Comparison of ENCODE assay signal across 20 cellular contexts in the genomic region with DNA sequence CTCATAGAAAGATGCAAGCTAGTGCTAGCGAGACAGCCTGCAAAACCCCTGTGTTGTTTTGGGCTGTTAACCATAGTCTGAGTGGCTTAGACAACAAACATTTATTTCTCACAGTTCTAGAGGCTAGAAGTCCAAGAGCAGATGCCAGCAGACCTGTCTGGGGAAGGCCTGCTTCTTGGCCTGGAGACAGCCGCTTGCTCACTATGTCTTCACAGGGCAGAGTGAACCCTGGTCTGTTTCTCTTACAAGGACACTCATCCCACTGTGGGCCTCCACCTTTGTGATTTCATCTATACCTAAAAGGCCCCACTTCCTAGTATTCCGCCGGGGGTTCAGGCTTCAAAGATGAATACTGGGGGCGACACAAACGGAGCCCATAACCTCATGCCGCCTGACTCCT.
"Had no signal": no experiment of that assay in that cellular context is flagged by ENCODE, and none has a peak within 500 bp of the region (broad histone marks: within the 10 kb centered on the region; RNA-seq: fewer than 3 reads in every experiment).

No MANE protein-coding gene starts in this region.

- H2AFZ ChIP-seq: parathyroid adenoma had no signal

- H3K9me3 Mint-ChIP-seq: central memory CD8-positive, alpha-beta T cell; naive thymus-derived CD4-positive, alpha-beta T cell; T-cell had no signal

- H3K4me1 ChIP-seq: suprapubic skin had no signal

- H3K4me1 Mint-ChIP-seq: central memory CD8-positive, alpha-beta T cell had no signal

- H3K27me3 ChIP-seq: esophagus muscularis mucosa, left lung, suprapubic skin, upper lobe of left lung had no signal

- H3K27me3 Mint-ChIP-seq: central memory CD8-positive, alpha-beta T cell; naive thymus-derived CD4-positive, alpha-beta T cell; T-cell had no signal

- H3K9me3 ChIP-seq: esophagus muscularis mucosa, left lung, mucosa of descending colon, suprapubic skin, upper lobe of left lung had no signal

- H3K79me2 ChIP-seq: parathyroid adenoma had no signal

- H3K4me3 ChIP-seq: coronary artery, esophagus muscularis mucosa, left lung, mucosa of descending colon, suprapubic skin, upper lobe of left lung had no signal

- H3K9ac ChIP-seq: parathyroid adenoma had no signal

- DNase-seq: activated CD4-positive, alpha-beta T cell treated with anti-CD3 and anti-CD28 coated beads for 1 hour; activated CD4-positive, alpha-beta T cell treated with anti-CD3 and anti-CD28 coated beads, Interleukin-2, amount 50 U/mL, for 4 hours; activated naive CD4-positive, alpha-beta T cell; activated T-cell treated with anti-CD3 and anti-CD28 coated beads for 4 hours; hippocampal formation; kidney; left lung; mammary epithelial cell; mucosa of descending colon; naive thymus-derived CD4-positive, alpha-beta T cell; small intestine; stimulated activated CD4-positive, alpha-beta T cell treated with anti-CD3 and anti-CD28 coated beads, Interleukin-4, amount 100 ng/mL, for 24 hours; stimulated activated naive CD8-positive, alpha-beta T cell treated with anti-CD3 and anti-CD28 coated beads, Interleukin-15, Interleukin-2, amounts not matched to agents 100 U/mL and 50 U/mL, for 24 hours; T-cell; upper lobe of left lung had no signal

- H3K4me3 Mint-ChIP-seq: central memory CD8-positive, alpha-beta T cell; naive thymus-derived CD4-positive, alpha-beta T cell; T-cell had no signal

- H3K27ac ChIP-seq: coronary artery, esophagus muscularis mucosa, left lung, parathyroid adenoma, suprapubic skin, upper lobe of left lung had no signal

- FAIRE-seq: kidney, small intestine had no signal

- H3K27ac Mint-ChIP-seq: T-cell had no signal

- ATAC-seq: left lung; mucosa of descending colon; naive thymus-derived CD4-positive, alpha-beta T cell; stimulated activated naive CD8-positive, alpha-beta T cell treated with anti-CD3 and anti-CD28 coated beads, Interleukin-15, Interleukin-2, amounts not matched to agents 100 U/mL and 50 U/mL, for 24 hours; T-cell had no signal
